ENCODE assay signal across 9 cellular contexts in genomic region chr18:48605408-48605845, GRCh38.
A peak's percentile ranks its signal among the peaks of the same experiment; 100 is the strongest.
DNase-seq lines count a peak whose midpoint lies in the region; ATAC-seq and TF ChIP-seq lines count a peak whose summit lies in the region.
"Had no signal": no experiment of that assay in that cellular context is flagged by ENCODE, and none has a peak within 500 bp of the region (broad histone marks: within the 10 kb centered on the region; RNA-seq: fewer than 3 reads in every experiment).

No MANE protein-coding gene starts in this region.

- POLR2A ChIA-PET in HEK293 (lab: Yijun Ruan, JAX) = interaction anchor here (1.4 kb wide), 1 partner anchor 66 kb away, joined by 3 read pairs; the partner anchor contains the start of gene CTIF

- peaks cover 1 to 2% (median 2%) of the 10 kb centered on the region in 3 donors for H3K27me3 Mint-ChIP-seq in immature natural killer cell (ENCODE audit: low read depth in 3 of 3)
- no peaks in the 10 kb centered on the region for H3K27me3 Mint-ChIP-seq in T-helper 2 cell treated with Interferon-gamma antibody and Interleukin-4, amounts not matched to agents 5 μg/mL and 100 μg/mL, for 36 hours (ENCODE audit: low read depth)

- no peak overlapping the region for H3K4me3 ChIP-seq in HEK293 (ENCODE audit: low read depth, low read length)

- H3K9me3 ChIP-seq in HEK293 (ENCODE audit: control insufficient read depth, insufficient read depth, low read depth, low read length) = no peaks in the 10 kb centered on the region

- H3K9me3 Mint-ChIP-seq in immature natural killer cell = no peaks in the 10 kb centered on the region
- H3K9me3 Mint-ChIP-seq in T-helper 2 cell treated with Interferon-gamma antibody and Interleukin-4, amounts not matched to agents 5 μg/mL and 100 μg/mL, for 36 hours = no peaks in the 10 kb centered on the region

- TF ChIP-seq CTCF in HEK293 (tag by site-specific recombination; IDR thresholded peaks at IDR 0.05) = peak; percentile 55

- no peak for TF ChIP-seq POLR2A in erythroblast (IDR thresholded peaks at IDR 0.05; ENCODE audit: low read length)

- H3K4me3 Mint-ChIP-seq in immature natural killer cell = no peak overlapping the region
- no peak overlapping the region for H3K4me3 Mint-ChIP-seq in T-helper 2 cell treated with Interferon-gamma antibody and Interleukin-4, amounts not matched to agents 5 μg/mL and 100 μg/mL, for 36 hours

- CTCF ChIA-PET in HEK293 (lab: Yijun Ruan, JAX) = interaction anchor here (0.8 to 4.6 kb wide), 11 partner anchors 8 to 133 kb away, joined by 3 to 44 read pairs (median 6); no protein-coding TSS in a partner anchor

- no peaks in the 10 kb centered on the region; a peak in 1 of 3 replicates for H3K36me3 ChIP-seq in HEK293 (ENCODE audit: control insufficient read depth in 2 of 2, insufficient read depth in 1 of 2, low read length in 2 of 2)

- ATAC-seq in esophagus mucosa (no peak), GM21381 (IDR thresholded peaks at IDR 0.05; ENCODE audit: unreplicated experiment) (no peak)

- DNase-seq in DMS79 (lab: John Stamatoyannopoulos, UW) (peak; percentile 28), NCI-H345 (lab: John Stamatoyannopoulos, UW) (peak; percentile 56), erythroblast (lab: John Stamatoyannopoulos, UW) (peak; percentile 61 to 83), immature natural killer cell (no peak)
- no peak for DNase-seq in T-helper 2 cell treated with Interferon-gamma antibody and Interleukin-4, amounts not matched to agents 5 μg/mL and 100 μg/mL, for 36 hours (ENCODE audit: low spot score)

- H3K27ac ChIP-seq in HEK293 (ENCODE audit: extremely low read depth, low read depth, low read length) = no peak overlapping the region
- H3K27ac ChIP-seq: epithelial cell of prostate had no signal

- H3K27ac Mint-ChIP-seq in immature natural killer cell = no peak overlapping the region
- no peak overlapping the region for H3K27ac Mint-ChIP-seq in T-helper 2 cell treated with Interferon-gamma antibody and Interleukin-4, amounts not matched to agents 5 μg/mL and 100 μg/mL, for 36 hours

- H3K4me1 Mint-ChIP-seq in immature natural killer cell = peaks cover 10% of the 10 kb centered on the region in 2 donors
- no peaks in the 10 kb centered on the region for H3K4me1 Mint-ChIP-seq in T-helper 2 cell treated with Interferon-gamma antibody and Interleukin-4, amounts not matched to agents 5 μg/mL and 100 μg/mL, for 36 hours (ENCODE audit: low read depth)

- H3K4me1 ChIP-seq in HEK293 (ENCODE audit: control insufficient read depth, insufficient read depth, low read length) = no peaks in the 10 kb centered on the region; the same call in 1 of the 2 replicates

- H3K36me3 Mint-ChIP-seq in immature natural killer cell = peaks cover 0 to 4% (median 0%) of the 10 kb centered on the region in 3 donors
- no peaks in the 10 kb centered on the region for H3K36me3 Mint-ChIP-seq in T-helper 2 cell treated with Interferon-gamma antibody and Interleukin-4, amounts not matched to agents 5 μg/mL and 100 μg/mL, for 36 hours (ENCODE audit: low read depth)

TF ChIP-seq in HEK293, 187 proteins besides CTCF, POLR2A, EP300 and RAD21 (continues in another document):
- TF ChIP-seq ZNF555 (tag by site-specific recombination; conservative IDR thresholded peaks at IDR 0.05) (no peak), ZNF23 (tag by site-specific recombination; IDR thresholded peaks at IDR 0.05; ENCODE audit: borderline replicate concordance) (no peak), KLF7 (tag by site-specific recombination; IDR thresholded peaks at IDR 0.05; ENCODE audit: borderline replicate concordance) (no peak), ZNF146 (tag by site-specific recombination; IDR thresholded peaks at IDR 0.05) (no peak), ZNF510 (tag by site-specific recombination; IDR thresholded peaks at IDR 0.05; ENCODE audit: insufficient replicate concordance) (no peak), IKZF3 (tag by site-specific recombination; IDR thresholded peaks at IDR 0.05) (peak; percentile 62; the same call in 1 of the 2 replicates), ZIC2 (tag by site-specific recombination; IDR thresholded peaks at IDR 0.05) (peak; percentile 99)
- TF ChIP-seq, protein P1, sequence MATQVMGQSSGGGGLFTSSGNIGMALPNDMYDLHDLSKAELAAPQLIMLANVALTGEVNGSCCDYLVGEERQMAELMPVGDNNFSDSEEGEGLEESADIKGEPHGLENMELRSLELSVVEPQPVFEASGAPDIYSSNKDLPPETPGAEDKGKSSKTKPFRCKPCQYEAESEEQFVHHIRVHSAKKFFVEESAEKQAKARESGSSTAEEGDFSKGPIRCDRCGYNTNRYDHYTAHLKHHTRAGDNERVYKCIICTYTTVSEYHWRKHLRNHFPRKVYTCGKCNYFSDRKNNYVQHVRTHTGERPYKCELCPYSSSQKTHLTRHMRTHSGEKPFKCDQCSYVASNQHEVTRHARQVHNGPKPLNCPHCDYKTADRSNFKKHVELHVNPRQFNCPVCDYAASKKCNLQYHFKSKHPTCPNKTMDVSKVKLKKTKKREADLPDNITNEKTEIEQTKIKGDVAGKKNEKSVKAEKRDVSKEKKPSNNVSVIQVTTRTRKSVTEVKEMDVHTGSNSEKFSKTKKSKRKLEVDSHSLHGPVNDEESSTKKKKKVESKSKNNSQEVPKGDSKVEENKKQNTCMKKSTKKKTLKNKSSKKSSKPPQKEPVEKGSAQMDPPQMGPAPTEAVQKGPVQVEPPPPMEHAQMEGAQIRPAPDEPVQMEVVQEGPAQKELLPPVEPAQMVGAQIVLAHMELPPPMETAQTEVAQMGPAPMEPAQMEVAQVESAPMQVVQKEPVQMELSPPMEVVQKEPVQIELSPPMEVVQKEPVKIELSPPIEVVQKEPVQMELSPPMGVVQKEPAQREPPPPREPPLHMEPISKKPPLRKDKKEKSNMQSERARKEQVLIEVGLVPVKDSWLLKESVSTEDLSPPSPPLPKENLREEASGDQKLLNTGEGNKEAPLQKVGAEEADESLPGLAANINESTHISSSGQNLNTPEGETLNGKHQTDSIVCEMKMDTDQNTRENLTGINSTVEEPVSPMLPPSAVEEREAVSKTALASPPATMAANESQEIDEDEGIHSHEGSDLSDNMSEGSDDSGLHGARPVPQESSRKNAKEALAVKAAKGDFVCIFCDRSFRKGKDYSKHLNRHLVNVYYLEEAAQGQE (tag by site-specific recombination; IDR thresholded peaks at IDR 0.05) = no peak
- TF ChIP-seq, protein P2, sequence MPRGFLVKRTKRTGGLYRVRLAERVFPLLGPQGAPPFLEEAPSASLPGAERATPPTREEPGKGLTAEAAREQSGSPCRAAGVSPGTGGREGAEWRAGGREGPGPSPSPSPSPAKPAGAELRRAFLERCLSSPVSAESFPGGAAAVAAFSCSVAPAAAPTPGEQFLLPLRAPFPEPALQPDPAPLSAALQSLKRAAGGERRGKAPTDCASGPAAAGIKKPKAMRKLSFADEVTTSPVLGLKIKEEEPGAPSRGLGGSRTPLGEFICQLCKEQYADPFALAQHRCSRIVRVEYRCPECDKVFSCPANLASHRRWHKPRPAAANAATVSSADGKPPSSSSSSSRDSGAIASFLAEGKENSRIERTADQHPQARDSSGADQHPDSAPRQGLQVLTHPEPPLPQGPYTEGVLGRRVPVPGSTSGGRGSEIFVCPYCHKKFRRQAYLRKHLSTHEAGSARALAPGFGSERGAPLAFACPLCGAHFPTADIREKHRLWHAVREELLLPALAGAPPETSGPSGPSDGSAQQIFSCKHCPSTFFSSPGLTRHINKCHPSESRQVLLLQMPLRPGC (tag by site-specific recombination; IDR thresholded peaks at IDR 0.05) = no peak
- TF ChIP-seq, protein P3, sequence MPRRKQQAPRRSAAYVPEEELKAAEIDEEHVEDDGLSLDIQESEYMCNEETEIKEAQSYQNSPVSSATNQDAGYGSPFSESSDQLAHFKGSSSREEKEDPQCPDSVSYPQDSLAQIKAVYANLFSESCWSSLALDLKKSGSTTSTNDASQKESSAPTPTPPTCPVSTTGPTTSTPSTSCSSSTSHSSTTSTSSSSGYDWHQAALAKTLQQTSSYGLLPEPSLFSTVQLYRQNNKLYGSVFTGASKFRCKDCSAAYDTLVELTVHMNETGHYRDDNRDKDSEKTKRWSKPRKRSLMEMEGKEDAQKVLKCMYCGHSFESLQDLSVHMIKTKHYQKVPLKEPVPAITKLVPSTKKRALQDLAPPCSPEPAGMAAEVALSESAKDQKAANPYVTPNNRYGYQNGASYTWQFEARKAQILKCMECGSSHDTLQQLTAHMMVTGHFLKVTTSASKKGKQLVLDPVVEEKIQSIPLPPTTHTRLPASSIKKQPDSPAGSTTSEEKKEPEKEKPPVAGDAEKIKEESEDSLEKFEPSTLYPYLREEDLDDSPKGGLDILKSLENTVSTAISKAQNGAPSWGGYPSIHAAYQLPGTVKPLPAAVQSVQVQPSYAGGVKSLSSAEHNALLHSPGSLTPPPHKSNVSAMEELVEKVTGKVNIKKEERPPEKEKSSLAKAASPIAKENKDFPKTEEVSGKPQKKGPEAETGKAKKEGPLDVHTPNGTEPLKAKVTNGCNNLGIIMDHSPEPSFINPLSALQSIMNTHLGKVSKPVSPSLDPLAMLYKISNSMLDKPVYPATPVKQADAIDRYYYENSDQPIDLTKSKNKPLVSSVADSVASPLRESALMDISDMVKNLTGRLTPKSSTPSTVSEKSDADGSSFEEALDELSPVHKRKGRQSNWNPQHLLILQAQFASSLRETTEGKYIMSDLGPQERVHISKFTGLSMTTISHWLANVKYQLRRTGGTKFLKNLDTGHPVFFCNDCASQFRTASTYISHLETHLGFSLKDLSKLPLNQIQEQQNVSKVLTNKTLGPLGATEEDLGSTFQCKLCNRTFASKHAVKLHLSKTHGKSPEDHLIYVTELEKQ (tag by site-specific recombination; IDR thresholded peaks at IDR 0.05; ENCODE audit: borderline replicate concordance) = no peak
- TF ChIP-seq, protein P4, sequence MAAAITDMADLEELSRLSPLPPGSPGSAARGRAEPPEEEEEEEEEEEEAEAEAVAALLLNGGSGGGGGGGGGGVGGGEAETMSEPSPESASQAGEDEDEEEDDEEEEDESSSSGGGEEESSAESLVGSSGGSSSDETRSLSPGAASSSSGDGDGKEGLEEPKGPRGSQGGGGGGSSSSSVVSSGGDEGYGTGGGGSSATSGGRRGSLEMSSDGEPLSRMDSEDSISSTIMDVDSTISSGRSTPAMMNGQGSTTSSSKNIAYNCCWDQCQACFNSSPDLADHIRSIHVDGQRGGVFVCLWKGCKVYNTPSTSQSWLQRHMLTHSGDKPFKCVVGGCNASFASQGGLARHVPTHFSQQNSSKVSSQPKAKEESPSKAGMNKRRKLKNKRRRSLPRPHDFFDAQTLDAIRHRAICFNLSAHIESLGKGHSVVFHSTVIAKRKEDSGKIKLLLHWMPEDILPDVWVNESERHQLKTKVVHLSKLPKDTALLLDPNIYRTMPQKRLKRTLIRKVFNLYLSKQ (tag by site-specific recombination; IDR thresholded peaks at IDR 0.05; ENCODE audit: borderline replicate concordance) = no peak

Comparison
In these comparisons a context has a peak if more than half of its experiments do, and no peak if none do; other contexts are left out.
1. DNase-seq: peak in DMS79 (single experiment), NCI-H345 (single experiment) and erythroblast (2 of 2); none in immature natural killer cell (0 of 3) and T-helper 2 cell treated with Interferon-gamma antibody and Interleukin-4, amounts not matched to agents 5 μg/mL and 100 μg/mL, for 36 hours (single experiment).